ENCODE assay signal across 1 cellular context in genomic region chr5:172691886-172692285, GRCh38.
TF ChIP-seq lines count a peak whose summit lies in the region.

No MANE protein-coding gene starts in this region.

TF ChIP-seq in HepG2, 621 proteins besides CTCF, POLR2A, EP300 and RAD21:
- TF ChIP-seq ZNF318 (CRISPR knock-in tag; IDR thresholded peaks at IDR 0.05) (no peak), TCF12 (IDR thresholded peaks at IDR 0.05) (no peak), TCF12 (CRISPR knock-in tag; IDR thresholded peaks at IDR 0.05) (no peak), NFYC (CRISPR knock-in tag; IDR thresholded peaks at IDR 0.05) (peak; percentile 67), NFYB (CRISPR knock-in tag; IDR thresholded peaks at IDR 0.05) (peak; percentile 36; the same call in 1 of the 2 replicates)
